Comparison of ENCODE assay signal across 8 cellular contexts in the genomic region with DNA sequence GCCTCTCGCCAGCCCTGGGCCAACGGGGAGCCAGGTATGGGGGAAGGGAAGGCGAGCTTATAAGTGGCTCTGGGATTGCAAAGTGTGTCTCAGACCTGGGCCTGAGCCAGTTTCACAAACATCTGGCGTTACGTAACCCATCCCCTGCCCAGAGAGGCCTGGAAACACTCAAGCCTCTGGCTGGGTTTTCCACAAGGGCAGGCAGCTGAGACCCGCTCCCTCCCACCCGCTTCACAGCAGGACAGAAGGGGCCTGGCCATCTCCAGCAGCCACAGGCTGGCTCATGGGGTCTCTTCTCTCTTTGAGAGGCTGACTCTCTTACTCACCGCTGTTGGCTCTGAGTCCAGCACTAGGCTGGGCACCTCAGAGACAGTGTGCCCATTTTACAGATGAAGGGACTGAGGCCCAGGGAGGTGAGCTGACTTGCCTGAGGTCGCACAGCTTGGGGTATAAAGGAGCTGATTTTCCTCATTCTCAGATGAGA. TPM values are rescaled to one million over a fixed set of nuclear protein-coding genes. Genes with fewer than 3 reads are reported as not detected.
DNase-seq lines count a peak whose midpoint lies in the region; ATAC-seq and TF ChIP-seq lines count a peak whose summit lies in the region.

No MANE protein-coding gene starts in this region.

- H3K4me1 ChIP-seq in mesendoderm (ENCODE audit: control insufficient read depth, low read depth, low read length), result peaks cover 3% of the 10 kb centered on the region

- ATAC-seq in HG02938 (IDR thresholded peaks at IDR 0.05; ENCODE audit: unreplicated experiment) (no peak), GM21526 (IDR thresholded peaks at IDR 0.05; ENCODE audit: low FRiP score, unreplicated experiment) (no peak), GM21619 (IDR thresholded peaks at IDR 0.05; ENCODE audit: unreplicated experiment) (no peak)

- H3K4me2 ChIP-seq in mesendoderm (ENCODE audit: low read length), result no peak overlapping the region

- H2BK15ac ChIP-seq in mesendoderm (replicated peaks; ENCODE audit: low read depth), result no peak overlapping the region

- no peak overlapping the region for H4K5ac ChIP-seq in mesendoderm (ENCODE audit: low read length)

- H3K23ac ChIP-seq in mesendoderm (ENCODE audit: low read length), result no peak overlapping the region

- no CpG with 5 or more reads among the region's 9 CpGs for WGBS in mesendoderm (ENCODE audit: extremely low coverage, insufficient coverage, low lambda C conversion rate)

- H3K9ac ChIP-seq in mesendoderm (ENCODE audit: low read length), result no peak overlapping the region

- no peak overlapping the region for H3K56ac ChIP-seq in mesendoderm (ENCODE audit: low read length)

- H3K4me3 ChIP-seq in cardiac fibroblast (replicated peaks in 1 of 2; ENCODE audit: low read depth in 2 of 2, low read length in 2 of 2), result no peak overlapping the region
- H3K4me3 ChIP-seq in mesendoderm (ENCODE audit: low read length), result no peak overlapping the region

- no peak overlapping the region for H2AK5ac ChIP-seq in mesendoderm (ENCODE audit: low read length)

- no peak overlapping the region for H2BK5ac ChIP-seq in mesendoderm (ENCODE audit: low read length)

- peaks cover 3% of the 10 kb centered on the region for H3K79me1 ChIP-seq in mesendoderm (ENCODE audit: low read length)

- no peaks in the 10 kb centered on the region for H3K79me2 ChIP-seq in mesendoderm (ENCODE audit: control insufficient read depth, insufficient read depth, low read length)

- no peaks in the 10 kb centered on the region for H3K27me3 ChIP-seq in mesendoderm (ENCODE audit: insufficient read depth, low read length, poor library complexity)

- no peaks in the 10 kb centered on the region for H3K36me3 ChIP-seq in mesendoderm (ENCODE audit: control insufficient read depth, insufficient read depth, low read length)

- H4K8ac ChIP-seq in mesendoderm (ENCODE audit: low read depth, low read length), result no peak overlapping the region

- H3K18ac ChIP-seq in mesendoderm (ENCODE audit: low read length), result no peak overlapping the region

- no peak overlapping the region for H3K4ac ChIP-seq in mesendoderm (ENCODE audit: low read depth, low read length)

- DNase-seq in COLO668 (lab: John Stamatoyannopoulos, UW; ENCODE audit: unreplicated experiment), result peak; percentile 82
- DNase-seq in NCI-H2196 (lab: John Stamatoyannopoulos, UW; ENCODE audit: unreplicated experiment), result peak; percentile 57
- peak; percentile 98 to 99 for DNase-seq in cardiac fibroblast (ENCODE audit: low read depth in 2 of 2)
- DNase-seq in mesendoderm, result peak; percentile 86
- DNase-seq in putamen (ENCODE audit: low spot score), result no peak

- H2BK120ac ChIP-seq in mesendoderm (ENCODE audit: low read depth, low read length), result no peak overlapping the region

- no peak overlapping the region for H3K27ac ChIP-seq in mesendoderm (ENCODE audit: low read depth, low read length)

- no peak for TF ChIP-seq CTCF in cardiac fibroblast (IDR thresholded peaks at IDR 0.05; ENCODE audit: low read depth, low read length)

RNA-seq across cellular contexts. Expression of a gene that starts 44.5 kb away (rescaled TPM):
- 23.7 TPM for polyA plus RNA-seq in mesendoderm (2013, experiment 1 of 2)
- polyA plus RNA-seq in mesendoderm (2013, experiment 2 of 2), result 25.5 TPM

RNA-seq across cellular contexts. Expression of a gene that starts 55.2 kb away (rescaled TPM):
- polyA plus RNA-seq in mesendoderm (2013, experiment 1 of 2), result 36.8 TPM
- polyA plus RNA-seq in mesendoderm (2013, experiment 2 of 2), result 36.3 TPM
